Comparison of ENCODE assay signal across 12 cellular contexts in the genomic region with DNA sequence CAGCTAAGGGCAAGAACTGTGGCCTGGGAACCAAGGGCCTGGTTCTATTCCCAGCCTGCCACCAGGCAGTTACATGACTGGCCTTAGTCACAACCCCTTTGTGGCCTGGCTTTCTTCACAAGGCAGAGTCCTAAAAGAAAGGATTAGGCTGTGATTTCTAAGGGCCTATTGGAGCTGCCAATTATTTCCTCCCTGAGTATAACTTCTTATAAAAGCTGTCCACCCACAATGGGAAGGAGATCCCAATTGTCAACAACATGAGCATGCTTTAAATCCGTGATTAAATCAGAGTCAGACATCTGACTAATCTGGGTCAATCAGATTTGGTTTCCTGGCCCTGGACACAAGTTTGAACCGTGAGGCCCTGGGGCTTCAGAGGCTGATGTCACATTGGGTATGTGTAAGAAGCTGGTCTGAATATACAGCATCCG.
A peak's percentile ranks its signal among the peaks of the same experiment; 100 is the strongest.
DNase-seq lines count a peak whose midpoint lies in the region; ATAC-seq and TF ChIP-seq lines count a peak whose summit lies in the region.
"Had no signal": no experiment of that assay in that cellular context is flagged by ENCODE, and none has a peak within 500 bp of the region (broad histone marks: within the 10 kb centered on the region; RNA-seq: fewer than 3 reads in every experiment).

No MANE protein-coding gene starts in this region.

- H3K4me3 ChIP-seq in fibroblast of the aortic adventitia (ENCODE audit: low read depth, low read length) (no peak overlapping the region), gastrocnemius medialis (no peak overlapping the region)
- H3K4me3 ChIP-seq: right lobe of liver had no signal

- TF ChIP-seq CTCF in fibroblast of the aortic adventitia (IDR thresholded peaks at IDR 0.05; ENCODE audit: insufficient read depth, low read length) (no peak), gastrocnemius medialis (IDR thresholded peaks at IDR 0.05 in 4 of 5, conservative IDR thresholded peaks at IDR 0.05 in 1 of 5) (no peak), chondrocyte (IDR thresholded peaks at IDR 0.05) (no peak)

- H3K4me1 ChIP-seq in gastrocnemius medialis: peaks cover 24 to 27% of the 10 kb centered on the region in 2 donors
- H3K4me1 ChIP-seq: right lobe of liver had no signal

- in situ Hi-C loops in gastrocnemius medialis (cut with MboI; ENCODE audit: low sequenced_read_pairs in 4 of 4): loop anchor here in 3 of 4 donors (5.0 to 25.0 kb wide), 3 partner anchors 97 to 477 kb away; no protein-coding TSS in a partner anchor

- DNase-seq in GM04503 (ENCODE audit: low read depth) (peak; percentile 30), fibroblast of the aortic adventitia (ENCODE audit: low read depth) (peak; percentile 60), gastrocnemius medialis (peak; percentile 11 to 41), chondrocyte (ENCODE audit: low spot score) (no peak)
- DNase-seq: DMS153, NCI-H2081 treated with DMSO at 0.1 percent for 48 hours, right lobe of liver had no signal

- H3K4me3 Mint-ChIP-seq in chondrocyte (ENCODE audit: unreplicated experiment): no peak overlapping the region
- H3K4me3 Mint-ChIP-seq: IgD-negative memory B cell had no signal

- H3K27me3 Mint-ChIP-seq in chondrocyte (ENCODE audit: low read depth): peaks cover 13% of the 10 kb centered on the region
- H3K27me3 Mint-ChIP-seq: IgD-negative memory B cell had no signal

- no peak overlapping the region for H3K27ac Mint-ChIP-seq in chondrocyte (ENCODE audit: unreplicated experiment)
- H3K27ac Mint-ChIP-seq: IgD-negative memory B cell had no signal

- H3K27ac ChIP-seq in gastrocnemius medialis: peak overlapping the region; percentile 71 to 75 (median 74)
- H3K27ac ChIP-seq: right lobe of liver had no signal

- no peaks in the 10 kb centered on the region for H3K4me1 Mint-ChIP-seq in chondrocyte (ENCODE audit: low read depth)

- no peaks in the 10 kb centered on the region for H3K36me3 ChIP-seq in gastrocnemius medialis

- intact Hi-C loops in gastrocnemius medialis (cut with DNase I; ENCODE audit: low total_unique reads): loop anchor here (10.0 kb wide), 2 partner anchors 259 to 461 kb away; partner anchors contain the start of genes DBF4, DMTF1 and SLC25A40

- H3K27me3 ChIP-seq in gastrocnemius medialis: no peaks in the 10 kb centered on the region
- H3K27me3 ChIP-seq: right lobe of liver had no signal

- no peaks in the 10 kb centered on the region for H3K9me3 ChIP-seq in gastrocnemius medialis
- H3K9me3 ChIP-seq: right lobe of liver had no signal

- ATAC-seq in SK-N-SH treated with all-trans-retinoic acid at 6 μM for 48 hours (peak; percentile 38), gastrocnemius medialis (peak; percentile 85 to 86), HG03442 (IDR thresholded peaks at IDR 0.05; ENCODE audit: unreplicated experiment) (no peak), HG02588 (IDR thresholded peaks at IDR 0.05; ENCODE audit: unreplicated experiment) (no peak), GM18861 (IDR thresholded peaks at IDR 0.05; ENCODE audit: unreplicated experiment) (no peak)

- TF ChIP-seq POLR2A in gastrocnemius medialis (IDR thresholded peaks at IDR 0.05): no peak

- H3K9me3 Mint-ChIP-seq in chondrocyte (ENCODE audit: low read depth): no peaks in the 10 kb centered on the region
- H3K9me3 Mint-ChIP-seq: IgD-negative memory B cell had no signal

- H3K36me3 Mint-ChIP-seq in chondrocyte (ENCODE audit: low read depth): no peaks in the 10 kb centered on the region
- H3K36me3 Mint-ChIP-seq: IgD-negative memory B cell had no signal

TF ChIP-seq in SK-N-SH treated with all-trans-retinoic acid at 6 μM for 48 hours, 23 proteins besides CTCF, POLR2A, EP300 and RAD21:
- TF ChIP-seq ZC3H10 (CRISPR knock-in tag; IDR thresholded peaks at IDR 0.05) (no peak), BACH2 (CRISPR knock-in tag; IDR thresholded peaks at IDR 0.05; ENCODE audit: borderline replicate concordance) (no peak), ZNF8 (CRISPR knock-in tag; IDR thresholded peaks at IDR 0.05) (no peak), TOX (CRISPR knock-in tag; IDR thresholded peaks at IDR 0.05; ENCODE audit: borderline replicate concordance) (no peak), ZNF70 (CRISPR knock-in tag; IDR thresholded peaks at IDR 0.05) (no peak), TCF4 (CRISPR knock-in tag; IDR thresholded peaks at IDR 0.05; ENCODE audit: borderline replicate concordance) (no peak), ISL1 (CRISPR knock-in tag; IDR thresholded peaks at IDR 0.05) (no peak), OSR1 (CRISPR knock-in tag; IDR thresholded peaks at IDR 0.05) (no peak), RARB (CRISPR knock-in tag; IDR thresholded peaks at IDR 0.05) (no peak), ARNTL (CRISPR knock-in tag; IDR thresholded peaks at IDR 0.05; ENCODE audit: borderline replicate concordance, low read depth) (no peak), PPARA (CRISPR knock-in tag; IDR thresholded peaks at IDR 0.05; ENCODE audit: borderline replicate concordance) (no peak), ZFP30 (CRISPR knock-in tag; IDR thresholded peaks at IDR 0.05) (no peak), ZFP3 (CRISPR knock-in tag; IDR thresholded peaks at IDR 0.05) (no peak)
- TF ChIP-seq, protein P1, sequence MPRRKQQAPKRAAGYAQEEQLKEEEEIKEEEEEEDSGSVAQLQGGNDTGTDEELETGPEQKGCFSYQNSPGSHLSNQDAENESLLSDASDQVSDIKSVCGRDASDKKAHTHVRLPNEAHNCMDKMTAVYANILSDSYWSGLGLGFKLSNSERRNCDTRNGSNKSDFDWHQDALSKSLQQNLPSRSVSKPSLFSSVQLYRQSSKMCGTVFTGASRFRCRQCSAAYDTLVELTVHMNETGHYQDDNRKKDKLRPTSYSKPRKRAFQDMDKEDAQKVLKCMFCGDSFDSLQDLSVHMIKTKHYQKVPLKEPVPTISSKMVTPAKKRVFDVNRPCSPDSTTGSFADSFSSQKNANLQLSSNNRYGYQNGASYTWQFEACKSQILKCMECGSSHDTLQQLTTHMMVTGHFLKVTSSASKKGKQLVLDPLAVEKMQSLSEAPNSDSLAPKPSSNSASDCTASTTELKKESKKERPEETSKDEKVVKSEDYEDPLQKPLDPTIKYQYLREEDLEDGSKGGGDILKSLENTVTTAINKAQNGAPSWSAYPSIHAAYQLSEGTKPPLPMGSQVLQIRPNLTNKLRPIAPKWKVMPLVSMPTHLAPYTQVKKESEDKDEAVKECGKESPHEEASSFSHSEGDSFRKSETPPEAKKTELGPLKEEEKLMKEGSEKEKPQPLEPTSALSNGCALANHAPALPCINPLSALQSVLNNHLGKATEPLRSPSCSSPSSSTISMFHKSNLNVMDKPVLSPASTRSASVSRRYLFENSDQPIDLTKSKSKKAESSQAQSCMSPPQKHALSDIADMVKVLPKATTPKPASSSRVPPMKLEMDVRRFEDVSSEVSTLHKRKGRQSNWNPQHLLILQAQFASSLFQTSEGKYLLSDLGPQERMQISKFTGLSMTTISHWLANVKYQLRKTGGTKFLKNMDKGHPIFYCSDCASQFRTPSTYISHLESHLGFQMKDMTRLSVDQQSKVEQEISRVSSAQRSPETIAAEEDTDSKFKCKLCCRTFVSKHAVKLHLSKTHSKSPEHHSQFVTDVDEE (CRISPR knock-in tag; IDR thresholded peaks at IDR 0.05): no peak
- TF ChIP-seq, protein P2, sequence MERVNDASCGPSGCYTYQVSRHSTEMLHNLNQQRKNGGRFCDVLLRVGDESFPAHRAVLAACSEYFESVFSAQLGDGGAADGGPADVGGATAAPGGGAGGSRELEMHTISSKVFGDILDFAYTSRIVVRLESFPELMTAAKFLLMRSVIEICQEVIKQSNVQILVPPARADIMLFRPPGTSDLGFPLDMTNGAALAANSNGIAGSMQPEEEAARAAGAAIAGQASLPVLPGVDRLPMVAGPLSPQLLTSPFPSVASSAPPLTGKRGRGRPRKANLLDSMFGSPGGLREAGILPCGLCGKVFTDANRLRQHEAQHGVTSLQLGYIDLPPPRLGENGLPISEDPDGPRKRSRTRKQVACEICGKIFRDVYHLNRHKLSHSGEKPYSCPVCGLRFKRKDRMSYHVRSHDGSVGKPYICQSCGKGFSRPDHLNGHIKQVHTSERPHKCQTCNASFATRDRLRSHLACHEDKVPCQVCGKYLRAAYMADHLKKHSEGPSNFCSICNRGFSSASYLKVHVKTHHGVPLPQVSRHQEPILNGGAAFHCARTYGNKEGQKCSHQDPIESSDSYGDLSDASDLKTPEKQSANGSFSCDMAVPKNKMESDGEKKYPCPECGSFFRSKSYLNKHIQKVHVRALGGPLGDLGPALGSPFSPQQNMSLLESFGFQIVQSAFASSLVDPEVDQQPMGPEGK (CRISPR knock-in tag; IDR thresholded peaks at IDR 0.05; ENCODE audit: borderline replicate concordance): no peak

Comparison
In these comparisons a context has a peak if more than half of its experiments do, and no peak if none do; other contexts are left out.
1. ATAC-seq: peak in SK-N-SH treated with all-trans-retinoic acid at 6 μM for 48 hours (single experiment) and gastrocnemius medialis (2 of 2); none in HG03442 (single experiment), HG02588 (single experiment) and GM18861 (single experiment).